Comparison of ENCODE assay signal across 29 cellular contexts in genomic region chr12:1445807-1446206, GRCh38.
A peak's percentile ranks its signal among the peaks of the same experiment; 100 is the strongest.
DNase-seq lines count a peak whose midpoint lies in the region; TF ChIP-seq lines count a peak whose summit lies in the region.
"Had no signal": no experiment of that assay in that cellular context is flagged by ENCODE, and none has a peak within 500 bp of the region (broad histone marks: within the 10 kb centered on the region; RNA-seq: fewer than 3 reads in every experiment).

No MANE protein-coding gene starts in this region.

- H3K4me2 ChIP-seq in OCI-LY3 (ENCODE audit: low read length): peak overlapping the region; percentile 40; the same call in 1 of the 2 replicates

- H3K4me3 ChIP-seq in OCI-LY3 (ENCODE audit: low read length): no peak overlapping the region
- no peak overlapping the region for H3K4me3 ChIP-seq in uterus
- H3K4me3 ChIP-seq: colonic mucosa, pancreas, spleen had no signal

- H3K27me3 Mint-ChIP-seq in HFFc6 (ENCODE audit: insufficient read depth): peaks cover 3% of the 10 kb centered on the region; the same call in 1 of the 2 replicates
- no peaks in the 10 kb centered on the region for H3K27me3 Mint-ChIP-seq in progenitor cell of endocrine pancreas
- H3K27me3 Mint-ChIP-seq: activated CD4-positive, alpha-beta memory T cell treated with anti-CD3 and anti-CD28 coated beads for 36 hours; activated naive CD4-positive, alpha-beta T cell treated with anti-CD3 and anti-CD28 coated beads, Interleukin-2, amount 50 U/mL, for 24 hours; naive thymus-derived CD4-positive, alpha-beta T cell had no signal

- intact Hi-C loops in uterus (cut with DNase I; ENCODE audit: low total_unique reads): no loop called here

- H3K36me3 ChIP-seq in OCI-LY3 (replicated peaks; ENCODE audit: low read depth, low read length) (peaks cover 16% of the 10 kb centered on the region), uterus (no peaks in the 10 kb centered on the region)
- H3K36me3 ChIP-seq: colonic mucosa, pancreas had no signal

- peak overlapping the region; percentile 0; the same call in 1 of the 2 replicates for H3K27ac Mint-ChIP-seq in HFFc6
- H3K27ac Mint-ChIP-seq in progenitor cell of endocrine pancreas: peak overlapping the region; percentile 14
- H3K27ac Mint-ChIP-seq: activated CD4-positive, alpha-beta memory T cell treated with anti-CD3 and anti-CD28 coated beads for 36 hours; activated naive CD4-positive, alpha-beta T cell treated with anti-CD3 and anti-CD28 coated beads, Interleukin-2, amount 50 U/mL, for 24 hours; activated T-helper 1 cell treated with anti-CD3 and anti-CD28 coated beads, Interleukin-12 subunit alpha, Interleukin-12 subunit beta, Interleukin-2, Interleukin-4 antibody, amounts not matched to agents 30 ng/mL and 10 ng/mL and 1 ng/mL, durations not matched to agents 14 hours and 24 hours and 36 hours; naive thymus-derived CD4-positive, alpha-beta T cell had no signal

- no peaks in the 10 kb centered on the region for H4K20me1 ChIP-seq in OCI-LY3 (ENCODE audit: insufficient read depth, low read length)

- H3K79me2 ChIP-seq in OCI-LY3 (ENCODE audit: low read length): no peaks in the 10 kb centered on the region

- H3K9me3 Mint-ChIP-seq in HFFc6 (no peaks in the 10 kb centered on the region), progenitor cell of endocrine pancreas (ENCODE audit: low read depth) (peaks cover 10% of the 10 kb centered on the region)
- H3K9me3 Mint-ChIP-seq: activated CD4-positive, alpha-beta memory T cell treated with anti-CD3 and anti-CD28 coated beads for 36 hours; activated naive CD4-positive, alpha-beta T cell treated with anti-CD3 and anti-CD28 coated beads, Interleukin-2, amount 50 U/mL, for 24 hours; activated T-helper 1 cell treated with anti-CD3 and anti-CD28 coated beads, Interleukin-12 subunit alpha, Interleukin-12 subunit beta, Interleukin-2, Interleukin-4 antibody, amounts not matched to agents 30 ng/mL and 10 ng/mL and 1 ng/mL, durations not matched to agents 14 hours and 24 hours and 36 hours; naive thymus-derived CD4-positive, alpha-beta T cell had no signal

- H3K9me3 ChIP-seq in OCI-LY3 (ENCODE audit: insufficient read depth, low read length) (no peaks in the 10 kb centered on the region), uterus (no peaks in the 10 kb centered on the region)
- H3K9me3 ChIP-seq: colonic mucosa, pancreas, spleen had no signal

- no peaks in the 10 kb centered on the region for H3K27me3 ChIP-seq in OCI-LY3 (ENCODE audit: low read depth, low read length)
- no peaks in the 10 kb centered on the region for H3K27me3 ChIP-seq in uterus
- H3K27me3 ChIP-seq: colonic mucosa, pancreas, spleen had no signal

- H3K27ac ChIP-seq in OCI-LY3 (ENCODE audit: low read length): peak overlapping the region; percentile 15; the same call in 1 of the 2 replicates
- H3K27ac ChIP-seq in uterus: no peak overlapping the region
- H3K27ac ChIP-seq: C4-2B, colonic mucosa, pancreas, spleen had no signal

- H3K4me1 Mint-ChIP-seq in HFFc6 (ENCODE audit: low read depth): peaks cover 32% of the 10 kb centered on the region
- H3K4me1 Mint-ChIP-seq in progenitor cell of endocrine pancreas (ENCODE audit: low read depth): peaks cover 10% of the 10 kb centered on the region
- H3K4me1 Mint-ChIP-seq: activated naive CD4-positive, alpha-beta T cell treated with anti-CD3 and anti-CD28 coated beads, Interleukin-2, amount 50 U/mL, for 24 hours; naive thymus-derived CD4-positive, alpha-beta T cell had no signal

- no peak for TF ChIP-seq CTCF in HFFc6 (IDR thresholded peaks at IDR 0.05)
- no peak for TF ChIP-seq CTCF in OCI-LY3 (IDR thresholded peaks at IDR 0.05; ENCODE audit: low read depth, low read length)
- no peak for TF ChIP-seq CTCF in progenitor cell of endocrine pancreas (IDR thresholded peaks at IDR 0.05; ENCODE audit: unreplicated experiment)
- no peak for TF ChIP-seq CTCF in uterus (IDR thresholded peaks at IDR 0.05)

- no peak for TF ChIP-seq POLR2A in uterus (IDR thresholded peaks at IDR 0.05)

- peaks cover 49% of the 10 kb centered on the region for H3K4me1 ChIP-seq in OCI-LY3 (ENCODE audit: low read length)
- H3K4me1 ChIP-seq in uterus: no peaks in the 10 kb centered on the region
- H3K4me1 ChIP-seq: colonic mucosa, pancreas, spleen had no signal

- H3K4me3 Mint-ChIP-seq in HFFc6 (no peak overlapping the region), progenitor cell of endocrine pancreas (ENCODE audit: low read depth) (no peak overlapping the region)
- H3K4me3 Mint-ChIP-seq: activated CD4-positive, alpha-beta memory T cell treated with anti-CD3 and anti-CD28 coated beads for 36 hours; activated naive CD4-positive, alpha-beta T cell treated with anti-CD3 and anti-CD28 coated beads, Interleukin-2, amount 50 U/mL, for 24 hours; activated T-helper 1 cell treated with anti-CD3 and anti-CD28 coated beads, Interleukin-12 subunit alpha, Interleukin-12 subunit beta, Interleukin-2, Interleukin-4 antibody, amounts not matched to agents 30 ng/mL and 10 ng/mL and 1 ng/mL, durations not matched to agents 14 hours and 24 hours and 36 hours; naive thymus-derived CD4-positive, alpha-beta T cell had no signal

- no peak for DNase-seq in HFFc6
- peak; percentile 59 for DNase-seq in iPS DF 19.7 (ENCODE audit: low read depth, low spot score)
- no peak for DNase-seq in progenitor cell of endocrine pancreas (ENCODE audit: low spot score, unreplicated experiment)
- DNase-seq in islet precursor cell: no peak
- DNase-seq in uterus: no peak
- DNase-seq in SW 1271 (lab: John Stamatoyannopoulos, UW): no peak
- DNase-seq: activated CD4-positive, alpha-beta memory T cell treated with anti-CD3 and anti-CD28 coated beads for 36 hours; activated CD8-positive, alpha-beta memory T cell treated with anti-CD3 and anti-CD28 coated beads, Interleukin-2, amount 50 U/mL, for 4 hours; colonic mucosa; DND-41; effector CD8-positive, alpha-beta T cell; head of caudate nucleus; left ventricle myocardium superior; midbrain; naive thymus-derived CD4-positive, alpha-beta T cell; NCI-H1092; NCI-H187; NCI-H2171; NCI-H524; NK-92 treated with Interleukin-12 subunit alpha and Interleukin-12 subunit beta, amount 100 ng/mL, for 24 hours; pancreas; right cardiac atrium; SIG-M5; spleen; trophoblast cell had no signal

- no peak overlapping the region for H3K9ac ChIP-seq in OCI-LY3 (ENCODE audit: low read length)

- H3K36me3 Mint-ChIP-seq in HFFc6 (ENCODE audit: low read depth) (peaks cover 17% of the 10 kb centered on the region; the same call in 1 of the 2 replicates), progenitor cell of endocrine pancreas (ENCODE audit: insufficient read depth) (peaks cover 44% of the 10 kb centered on the region)

- H2AFZ ChIP-seq in OCI-LY3 (ENCODE audit: low read depth, low read length): no peak overlapping the region
